In the genomic region with DNA sequence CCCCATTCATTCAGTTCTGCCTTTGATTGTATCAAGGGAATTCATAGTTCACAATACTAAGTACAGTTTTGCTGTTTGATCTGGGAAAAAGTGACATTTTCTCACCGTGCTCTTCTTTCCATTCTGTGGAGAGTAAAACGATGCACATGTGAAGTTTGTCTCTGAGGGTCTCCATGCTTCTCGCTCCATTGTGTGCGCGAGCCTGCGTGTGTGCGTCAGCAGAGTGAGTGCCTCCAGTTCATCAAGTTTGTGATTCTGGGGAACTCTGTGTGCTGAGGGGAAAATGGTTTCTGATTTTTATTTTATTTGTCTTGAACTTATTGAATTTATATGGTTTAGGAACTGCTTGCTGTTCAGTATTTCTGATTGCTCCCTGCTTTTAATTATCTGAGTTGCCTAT, we compare ENCODE assay signal across 1 cellular context.
TF ChIP-seq lines count a peak whose summit lies in the region.

No MANE protein-coding gene starts in this region.

TF ChIP-seq in K562, 482 proteins besides CTCF, POLR2A, EP300 and RAD21 (continued from another document):
- TF ChIP-seq HOXB6 (CRISPR knock-in tag; IDR thresholded peaks at IDR 0.05; ENCODE audit: borderline replicate concordance) (no peak), ZNF668 (CRISPR knock-in tag; IDR thresholded peaks at IDR 0.05) (no peak), YY1 (IDR thresholded peaks at IDR 0.05; ENCODE audit: borderline replicate concordance in 1 of 3, control insufficient read depth in 1 of 3, extremely low read depth in 1 of 3, insufficient read depth in 3 of 3, insufficient read length in 1 of 3, insufficient replicate concordance in 2 of 3, low read depth in 1 of 3, low read length in 2 of 3) (peak in 1 of 3 experiments; percentile 20)
- TF ChIP-seq, protein P1, sequence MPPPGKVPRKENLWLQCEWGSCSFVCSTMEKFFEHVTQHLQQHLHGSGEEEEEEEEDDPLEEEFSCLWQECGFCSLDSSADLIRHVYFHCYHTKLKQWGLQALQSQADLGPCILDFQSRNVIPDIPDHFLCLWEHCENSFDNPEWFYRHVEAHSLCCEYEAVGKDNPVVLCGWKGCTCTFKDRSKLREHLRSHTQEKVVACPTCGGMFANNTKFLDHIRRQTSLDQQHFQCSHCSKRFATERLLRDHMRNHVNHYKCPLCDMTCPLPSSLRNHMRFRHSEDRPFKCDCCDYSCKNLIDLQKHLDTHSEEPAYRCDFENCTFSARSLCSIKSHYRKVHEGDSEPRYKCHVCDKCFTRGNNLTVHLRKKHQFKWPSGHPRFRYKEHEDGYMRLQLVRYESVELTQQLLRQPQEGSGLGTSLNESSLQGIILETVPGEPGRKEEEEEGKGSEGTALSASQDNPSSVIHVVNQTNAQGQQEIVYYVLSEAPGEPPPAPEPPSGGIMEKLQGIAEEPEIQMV (tag; conservative IDR thresholded peaks at IDR 0.05; ENCODE audit: low read depth): no peak
